8 cellular contexts compared by ENCODE assay signal in genomic region chr9:136625101-136626065, GRCh38. TPM values are rescaled to one million over a fixed set of nuclear protein-coding genes. Genes with fewer than 3 reads are reported as not detected.
DNase-seq lines count a peak whose midpoint lies in the region; ATAC-seq, FAIRE-seq and TF ChIP-seq lines count a peak whose summit lies in the region.

No MANE protein-coding gene starts in this region.

- no peak overlapping the region for H3K4me3 Mint-ChIP-seq in activated T-cell treated with anti-CD3 and anti-CD28 coated beads, Interleukin-2, amount 50 U/mL, for 24 hours

- H3K4me1 Mint-ChIP-seq in activated T-cell treated with anti-CD3 and anti-CD28 coated beads, Interleukin-2, amount 50 U/mL, for 24 hours (ENCODE audit: low read depth): peaks cover 3% of the 10 kb centered on the region

- no peak overlapping the region for H3K4me3 ChIP-seq in cardiac fibroblast (replicated peaks in 1 of 2; ENCODE audit: low read depth in 2 of 2, low read length in 2 of 2)
- H3K4me3 ChIP-seq in lung: no peak overlapping the region

- H3K36me3 Mint-ChIP-seq in activated T-cell treated with anti-CD3 and anti-CD28 coated beads, Interleukin-2, amount 50 U/mL, for 24 hours (ENCODE audit: low read depth): no peaks in the 10 kb centered on the region

- ATAC-seq in lung (ENCODE audit: insufficient read depth, low FRiP score) (peak; percentile 27), HG03095 (IDR thresholded peaks at IDR 0.05; ENCODE audit: unreplicated experiment) (no peak), GM19351 (IDR thresholded peaks at IDR 0.05; ENCODE audit: unreplicated experiment) (no peak)

- peak; percentile 26 for DNase-seq in COR-L47 (lab: John Stamatoyannopoulos, UW)
- DNase-seq in cardiac fibroblast (ENCODE audit: low read depth in 2 of 2): peak; percentile 74 to 86
- DNase-seq in lung (ENCODE audit: low spot score): peak; percentile 78
- no peak for DNase-seq in activated T-cell treated with anti-CD3 and anti-CD28 coated beads, Interleukin-2, amount 50 U/mL, for 24 hours
- no peak for DNase-seq in GM19239 (ENCODE audit: insufficient read length, low spot score)

- H3K9me3 Mint-ChIP-seq in activated T-cell treated with anti-CD3 and anti-CD28 coated beads, Interleukin-2, amount 50 U/mL, for 24 hours: no peaks in the 10 kb centered on the region

- FAIRE-seq in GM19239 (lab: Jason Lieb, UNC): no peak

- TF ChIP-seq CTCF in LNCAP (IDR thresholded peaks at IDR 0.05): peak; percentile 52
- peak; percentile 51 for TF ChIP-seq CTCF in cardiac fibroblast (IDR thresholded peaks at IDR 0.05; ENCODE audit: low read depth, low read length)
- TF ChIP-seq CTCF in lung (IDR thresholded peaks at IDR 0.05; ENCODE audit: control extremely low read depth, extremely low read depth): peak; percentile 21

- WGBS in lung, 2 donors: 23 to 30% methylated on average over 19 of the region's 19 CpGs

- H3K4me1 ChIP-seq in lung (ENCODE audit: control insufficient read depth in 2 of 2, insufficient read depth in 2 of 2, low read length in 2 of 2): peaks cover 0 to 29% of the 10 kb centered on the region in 2 donors

- H3K36me3 ChIP-seq in lung (ENCODE audit: control insufficient read depth in 2 of 2, insufficient read depth in 2 of 2, low read length in 2 of 2): no peaks in the 10 kb centered on the region

- H3K27me3 Mint-ChIP-seq in activated T-cell treated with anti-CD3 and anti-CD28 coated beads, Interleukin-2, amount 50 U/mL, for 24 hours: peaks cover 16% of the 10 kb centered on the region

- no peak overlapping the region for H3K27ac Mint-ChIP-seq in activated T-cell treated with anti-CD3 and anti-CD28 coated beads, Interleukin-2, amount 50 U/mL, for 24 hours

- no peaks in the 10 kb centered on the region for H3K27me3 ChIP-seq in lung (ENCODE audit: control insufficient read depth, insufficient read depth)

- H3K9me3 ChIP-seq in lung (ENCODE audit: control insufficient read depth in 2 of 2, insufficient read depth in 1 of 2, low read length in 1 of 2): no peaks in the 10 kb centered on the region

- H3K27ac ChIP-seq in lung (ENCODE audit: low read depth in 1 of 2, low read length in 1 of 2): peak overlapping the region in 1 of 2 donors; percentile 42

RNA-seq across cellular contexts. Expression of gene EGFL7, which starts 37.3 kb away (rescaled TPM):
- total RNA-seq in lung: 100 to 1,000 TPM; 128 to 177 TPM
- 100 to 1,000 TPM; 275 to 379 TPM for polyA plus RNA-seq in lung

Comparison
In these comparisons a context has a peak if more than half of its experiments do, and no peak if none do; other contexts are left out.
1. DNase-seq: peak in COR-L47 (single experiment), cardiac fibroblast (2 of 2) and lung (single experiment); none in activated T-cell treated with anti-CD3 and anti-CD28 coated beads, Interleukin-2, amount 50 U/mL, for 24 hours (single experiment) and GM19239 (single experiment).
2. Peak in every context shown above with its lines, with median percentiles within 50 percentile points of each other: CTCF ChIP-seq.